In the genomic region with DNA sequence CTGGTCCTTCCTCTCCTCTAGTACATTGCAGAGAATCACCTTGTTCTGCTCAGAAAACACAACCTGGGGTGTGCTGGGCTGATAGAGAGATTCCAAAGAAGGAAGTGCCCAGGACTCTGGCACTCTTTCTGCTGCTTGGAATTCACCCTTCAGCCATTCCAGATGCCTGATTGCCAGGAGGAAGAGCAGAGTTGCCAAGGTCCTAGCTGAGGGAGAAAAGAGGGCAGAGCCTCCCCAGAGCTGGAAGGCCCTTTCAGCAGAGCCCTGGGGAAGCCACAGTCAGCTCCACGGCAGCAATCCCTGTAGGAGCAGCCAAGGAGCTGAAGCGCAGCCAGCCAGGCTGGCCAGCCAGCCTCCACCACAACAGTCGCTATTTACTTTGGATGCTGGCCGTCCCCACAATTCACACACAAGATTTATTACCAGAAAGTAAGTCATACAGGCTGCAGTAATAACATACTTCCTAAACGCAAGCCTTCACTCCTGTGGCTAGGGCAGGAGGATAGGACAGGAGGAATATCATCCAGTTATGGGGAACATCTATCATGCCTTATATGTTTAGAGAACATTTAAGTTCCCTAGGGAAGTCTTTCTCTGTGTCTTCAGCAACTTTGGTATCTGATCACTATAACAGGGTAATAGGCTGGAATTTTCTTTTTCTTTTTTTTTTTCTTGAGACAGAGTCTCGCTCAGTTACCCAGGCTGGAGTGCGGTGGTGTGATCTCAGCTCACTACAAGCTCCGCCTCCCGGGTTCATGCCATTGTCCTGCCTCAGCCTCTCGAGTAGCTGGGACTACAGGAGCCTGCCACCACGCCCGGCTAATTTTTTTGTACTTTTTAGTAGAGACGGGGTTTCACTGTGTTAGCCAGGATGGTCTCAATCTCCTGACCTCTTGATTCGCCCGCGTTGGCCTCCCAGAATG, we compare ENCODE assay signal across 9 cellular contexts. TPM values are rescaled to one million over a fixed set of nuclear protein-coding genes. Genes with fewer than 3 reads are reported as not detected.
A peak's percentile ranks its signal among the peaks of the same experiment; 100 is the strongest.
DNase-seq lines count a peak whose midpoint lies in the region; ATAC-seq, FAIRE-seq and TF ChIP-seq lines count a peak whose summit lies in the region.
"Had no signal": no experiment of that assay in that cellular context is flagged by ENCODE, and none has a peak within 500 bp of the region (broad histone marks: within the 10 kb centered on the region; RNA-seq: fewer than 3 reads in every experiment).

No MANE protein-coding gene starts in this region.

- dilution Hi-C loops in endothelial cell of umbilical vein (cut with MboI; ENCODE audit: extremely low pct_ligation_motif_present, low sequenced_read_pairs), result no loop called here

- BruUV-seq in endothelial cell of umbilical vein (replicated peaks; lab: Mats Ljungman, UMichigan), result TSS peak; percentile 79

- no peaks in the 10 kb centered on the region for H3K9me1 ChIP-seq in endothelial cell of umbilical vein (replicated peaks; ENCODE audit: control insufficient read depth, extremely low read depth, insufficient read depth, low read length)

- H3K9me3 Mint-ChIP-seq in mesothelial cell of epicardium, result peaks cover 3% of the 10 kb centered on the region
- no peaks in the 10 kb centered on the region for H3K9me3 Mint-ChIP-seq in CD4-positive, alpha-beta memory T cell

- no peaks in the 10 kb centered on the region for H3K9me3 ChIP-seq in endothelial cell of umbilical vein (replicated peaks; ENCODE audit: control insufficient read depth, insufficient read depth, low read length)
- no peaks in the 10 kb centered on the region for H3K9me3 ChIP-seq in CD4-positive, alpha-beta memory T cell (ENCODE audit: control insufficient read depth in 1 of 2, low read length in 2 of 2)

- H3K36me3 ChIP-seq in endothelial cell of umbilical vein (ENCODE audit: control insufficient read depth in 2 of 2, extremely low read depth in 1 of 2, insufficient read depth in 2 of 2, low read length in 2 of 2), result no peaks in the 10 kb centered on the region
- H3K36me3 ChIP-seq in CD4-positive, alpha-beta memory T cell (ENCODE audit: insufficient read depth, low read length), result no peaks in the 10 kb centered on the region

- DNase-seq in NCI-H2196 treated with DMSO at 0.1 percent for 48 hours (lab: John Stamatoyannopoulos, UW; ENCODE audit: unreplicated experiment), result peak; percentile 26
- DNase-seq in endothelial cell of umbilical vein (ENCODE audit: low read depth, low spot score), result peak; percentile 94
- no peak for DNase-seq in mesothelial cell of epicardium (ENCODE audit: low spot score in 2 of 2, unreplicated experiment in 2 of 2)
- peak; percentile 78 for DNase-seq in ureter (ENCODE audit: low spot score)
- DNase-seq in DMS153 (lab: John Stamatoyannopoulos, UW), result no peak
- no peak for DNase-seq in activated gamma-delta T cell (lab: John Stamatoyannopoulos, UW)
- no peak for DNase-seq in CD4-positive, alpha-beta memory T cell

- no peak overlapping the region for H3K4me3 ChIP-seq in endothelial cell of umbilical vein (replicated peaks in 1 of 3; ENCODE audit: insufficient read depth in 1 of 3, low read depth in 1 of 3, low read length in 3 of 3)
- no peak overlapping the region for H3K4me3 ChIP-seq in CD4-positive, alpha-beta memory T cell (ENCODE audit: low read length in 2 of 2)

- peaks cover 0 to 4% of the 10 kb centered on the region in 2 experiments for H3K27me3 ChIP-seq in endothelial cell of umbilical vein (ENCODE audit: control insufficient read depth in 2 of 2, insufficient read depth in 2 of 2, low read length in 2 of 2)
- H3K27me3 ChIP-seq in CD4-positive, alpha-beta memory T cell (ENCODE audit: insufficient read depth, low read length), result no peaks in the 10 kb centered on the region

- H2AFZ ChIP-seq in endothelial cell of umbilical vein (ENCODE audit: low read depth, low read length), result peak overlapping the region; percentile 75

- CTCF ChIA-PET in endothelial cell of umbilical vein (lab: Charles Lee), result interaction anchor here (0.9 to 1.4 kb wide), 6 partner anchors 19 to 302 kb away, joined by 3 to 6 read pairs (median 4); no protein-coding TSS in a partner anchor
- CTCF ChIA-PET in CD4-positive, alpha-beta memory T cell (lab: Charles Lee; ENCODE audit: partially characterized antibody), result no interaction called here

- peaks cover 16% of the 10 kb centered on the region for H3K4me1 ChIP-seq in endothelial cell of umbilical vein (ENCODE audit: control insufficient read depth, extremely low read depth, insufficient read depth, low read length)
- no peaks in the 10 kb centered on the region for H3K4me1 ChIP-seq in CD4-positive, alpha-beta memory T cell (ENCODE audit: insufficient read depth, low read length)

- TF ChIP-seq POLR2A in endothelial cell of umbilical vein (IDR thresholded peaks at IDR 0.05; ENCODE audit: low read depth, low read length), result peak; percentile 15

- intact Hi-C loops in endothelial cell of umbilical vein (cut with micrococcal nuclease), result loop anchor here (1.0 kb wide), 2 partner anchors 9 to 125 kb away; no protein-coding TSS in a partner anchor
- intact Hi-C loops in CD4-positive, alpha-beta memory T cell (cut with micrococcal nuclease), result no loop called here

- no peaks in the 10 kb centered on the region for H3K27me3 Mint-ChIP-seq in mesothelial cell of epicardium (ENCODE audit: low read depth)
- peaks cover 11 to 15% of the 10 kb centered on the region in 2 donors for H3K27me3 Mint-ChIP-seq in CD4-positive, alpha-beta memory T cell

- H3K4me2 ChIP-seq in endothelial cell of umbilical vein (ENCODE audit: insufficient read depth, low read length), result peak overlapping the region; percentile 15

- H3K27ac Mint-ChIP-seq in mesothelial cell of epicardium, result peak overlapping the region; percentile 82
- no peak overlapping the region for H3K27ac Mint-ChIP-seq in CD4-positive, alpha-beta memory T cell

- no peaks in the 10 kb centered on the region for H3K79me2 ChIP-seq in endothelial cell of umbilical vein (ENCODE audit: control insufficient read depth, insufficient read depth, low read length)

- no peaks in the 10 kb centered on the region for H3K36me3 Mint-ChIP-seq in mesothelial cell of epicardium
- no peaks in the 10 kb centered on the region for H3K36me3 Mint-ChIP-seq in CD4-positive, alpha-beta memory T cell

- peaks cover 24% of the 10 kb centered on the region for H3K4me1 Mint-ChIP-seq in mesothelial cell of epicardium
- no peaks in the 10 kb centered on the region for H3K4me1 Mint-ChIP-seq in CD4-positive, alpha-beta memory T cell

- peak overlapping the region; percentile 64 for H3K27ac ChIP-seq in endothelial cell of umbilical vein (ENCODE audit: insufficient read depth, low read depth, low read length)
- no peak overlapping the region for H3K27ac ChIP-seq in CD4-positive, alpha-beta memory T cell (ENCODE audit: low read depth, low read length)

- H3K4me3 Mint-ChIP-seq in mesothelial cell of epicardium, result no peak overlapping the region
- no peak overlapping the region for H3K4me3 Mint-ChIP-seq in CD4-positive, alpha-beta memory T cell

- H3K9ac ChIP-seq in endothelial cell of umbilical vein (replicated peaks; ENCODE audit: extremely low read depth, insufficient read depth, low read length), result peak overlapping the region; percentile 59

- POLR2A ChIA-PET in endothelial cell of umbilical vein (lab: Charles Lee), result no interaction called here
- POLR2A ChIA-PET in CD4-positive, alpha-beta memory T cell (lab: Charles Lee; ENCODE audit: partially characterized antibody), result no interaction called here

- peak; percentile 82 for FAIRE-seq in endothelial cell of umbilical vein (lab: Jason Lieb, UNC)
- FAIRE-seq: GM19239 had no signal

- no peak for ATAC-seq in GM21786 (IDR thresholded peaks at IDR 0.05; ENCODE audit: unreplicated experiment)

- TF ChIP-seq CTCF in endothelial cell of umbilical vein (IDR thresholded peaks at IDR 0.05; ENCODE audit: extremely low read depth in 1 of 2, insufficient read depth in 1 of 2, low read depth in 1 of 2, low read length in 2 of 2) (no peak), mesothelial cell of epicardium (IDR thresholded peaks at IDR 0.05; ENCODE audit: unreplicated experiment) (no peak)

- no peaks in the 10 kb centered on the region for H4K20me1 ChIP-seq in endothelial cell of umbilical vein (replicated peaks; ENCODE audit: control insufficient read depth, extremely low read depth, insufficient read depth, low read length)

TF ChIP-seq in endothelial cell of umbilical vein, 7 proteins besides CTCF, POLR2A, EP300 and RAD21:
- TF ChIP-seq EZH2 (IDR thresholded peaks at IDR 0.05; ENCODE audit: borderline replicate concordance, low read depth, low read length, severe bottlenecking) (no peak), FOS (IDR thresholded peaks at IDR 0.05; ENCODE audit: borderline replicate concordance, insufficient read depth, low read length) (no peak), MYC (IDR thresholded peaks at IDR 0.05; ENCODE audit: low read depth, low read length) (no peak), JUN (IDR thresholded peaks at IDR 0.05; ENCODE audit: borderline replicate concordance, insufficient read depth, insufficient read length, low read depth) (no peak), GATA2 (IDR thresholded peaks at IDR 0.05; ENCODE audit: insufficient read depth, insufficient read length, low read depth, low read length) (no peak), POLR2AphosphoS5 (IDR thresholded peaks at IDR 0.05; ENCODE audit: insufficient read depth, low read depth, low read length) (no peak)
- TF ChIP-seq, protein P1, sequence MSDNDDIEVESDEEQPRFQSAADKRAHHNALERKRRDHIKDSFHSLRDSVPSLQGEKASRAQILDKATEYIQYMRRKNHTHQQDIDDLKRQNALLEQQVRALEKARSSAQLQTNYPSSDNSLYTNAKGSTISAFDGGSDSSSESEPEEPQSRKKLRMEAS (IDR thresholded peaks at IDR 0.05; ENCODE audit: insufficient read depth, insufficient read length), result no peak

RNA-seq across cellular contexts. Expression of gene SLC44A3, which starts 36.6 kb away (rescaled TPM):
- 0.42 and 0.58 TPM in 2 replicates for total RNA-seq in endothelial cell of umbilical vein
- polyA plus RNA-seq in endothelial cell of umbilical vein, result 0.29 and 0.33 TPM in 2 replicates
- polyA plus RNA-seq in endothelial cell of umbilical vein (2011; cell fraction: cytosol; rRNA removed), result 0.25 and 0.30 TPM in 2 replicates
- 0.20 and 0.36 TPM in 2 replicates for polyA plus RNA-seq in endothelial cell of umbilical vein (2011; cell fraction: nucleus; rRNA removed)
- polyA plus RNA-seq in endothelial cell of umbilical vein (2012), result 0.11 TPM in 2 replicates
- 0.78 and 1.5 TPM in 2 replicates for polyA minus RNA-seq in endothelial cell of umbilical vein
- polyA minus RNA-seq in endothelial cell of umbilical vein (2011; cell fraction: cytosol; rRNA and poly(A)+ RNA removed), result 1.3 TPM
- 0.34 and 1.8 TPM in 2 replicates for polyA minus RNA-seq in endothelial cell of umbilical vein (2011; cell fraction: nucleus; rRNA and poly(A)+ RNA removed)
- total RNA-seq in mesothelial cell of epicardium, result 9.2 to 13.2 TPM (median 11.2 TPM) in 3 replicates
- total RNA-seq in ureter, result 72.1 TPM
- total RNA-seq in CD4-positive, alpha-beta memory T cell, result 1 to 10 TPM; 1.9 to 2.3 TPM
- 1 to 10 TPM; 1.1 to 1.9 TPM for polyA plus RNA-seq in CD4-positive, alpha-beta memory T cell

Comparison
In these comparisons a context has a peak if more than half of its experiments do, and no peak if none do; other contexts are left out.
1. DNase-seq: peak in NCI-H2196 treated with DMSO at 0.1 percent for 48 hours (single experiment), endothelial cell of umbilical vein (single experiment) and ureter (single experiment); none in mesothelial cell of epicardium (0 of 2), DMS153 (single experiment), activated gamma-delta T cell (single experiment) and CD4-positive, alpha-beta memory T cell (0 of 5).